ENCODE assay signal across 8 cellular contexts in genomic region chr17:35051579-35052239, GRCh38. TPM values are rescaled to one million over a fixed set of nuclear protein-coding genes. Genes with fewer than 3 reads are reported as not detected.
DNase-seq lines count a peak whose midpoint lies in the region; ATAC-seq, FAIRE-seq and TF ChIP-seq lines count a peak whose summit lies in the region.

No MANE protein-coding gene starts in this region.

- H3K4me3 Mint-ChIP-seq in nephron: no peak overlapping the region

- in situ Hi-C loops in GM12878 (cut with MboI): no loop called here

- intact Hi-C loops in GM12878 (cut with micrococcal nuclease; ENCODE audit: unreplicated experiment): loop anchor here (1.0 kb wide), 2 partner anchors 12 to 38 kb away; partner anchors contain the start of gene RFFL

- peak overlapping the region; percentile 4; the same call in 1 of the 2 replicates for H3K4me3 ChIP-seq in GM12878

- SMC1A ChIA-PET in GM12878 (lab: Charles Lee; ENCODE audit: uncharacterized antibody, unreplicated experiment): interaction anchor here (0.6 to 12.0 kb wide), 9 partner anchors 9 to 38 kb away, joined by 3 to 221 read pairs (median 3); partner anchors contain the start of gene RFFL

- TF ChIP-seq RAD21 in GM12878 (IDR thresholded peaks at IDR 0.05; ENCODE audit: insufficient read depth, low read depth, low read length): no peak

- POLR2A ChIA-PET in GM12878 (lab: Charles Lee): interaction anchor here (0.7 to 1.2 kb wide), 6 partner anchors 10 to 71 kb away, joined by 3 to 9 read pairs (median 4); partner anchors contain the start of gene RFFL

- peaks cover 0 to 1% of the 10 kb centered on the region in 2 experiments; a peak in 1 of 4 replicates for H3K36me3 ChIP-seq in GM12878 (ENCODE audit: control insufficient read depth in 2 of 2, insufficient read depth in 2 of 2, low read length in 1 of 2)

- H3K27ac ChIP-seq in GM12878 (ENCODE audit: control insufficient read depth, insufficient read depth): peak overlapping the region; percentile 93

- under 1% methylated on average over 6 of the region's 6 CpGs for WGBS in GM12878 (ENCODE audit: insufficient coverage, insufficient replicate concordance, low lambda C conversion rate, missing lambda C conversion rate)

- no peaks in the 10 kb centered on the region for H3K27me3 ChIP-seq in GM12878 (replicated peaks in 1 of 2; ENCODE audit: control insufficient read depth in 2 of 2, insufficient read depth in 2 of 2, low read length in 1 of 2)

- H3K4me2 ChIP-seq in GM12878 (ENCODE audit: control insufficient read depth, insufficient read depth): peak overlapping the region; percentile 89

- CTCF ChIA-PET in GM12878 (lab: Yijun Ruan, JAX): interaction anchor here (3.1 kb wide), 1 partner anchor 12 kb away, joined by 23 read pairs; the partner anchor contains the start of gene RFFL

- peaks cover 20% of the 10 kb centered on the region for H3K4me1 Mint-ChIP-seq in nephron

- H3K27me3 Mint-ChIP-seq in nephron (ENCODE audit: low read depth): no peaks in the 10 kb centered on the region

- no TSS peak for BruUV-seq in GM12878 (replicated peaks; lab: Mats Ljungman, UMichigan)

- no peaks in the 10 kb centered on the region for H3K9me3 ChIP-seq in GM12878 (replicated peaks; ENCODE audit: control insufficient read depth, insufficient read depth, low read length)

- TF ChIP-seq CTCF in GM12878 (IDR thresholded peaks at IDR 0.05 in 2 of 3, conservative IDR thresholded peaks at IDR 0.05 in 1 of 3; ENCODE audit: control insufficient read depth in 2 of 3, extremely low read depth in 1 of 3, insufficient read depth in 1 of 3, low read depth in 3 of 3, low read length in 3 of 3) (no peak), nephron (IDR thresholded peaks at IDR 0.05; ENCODE audit: unreplicated experiment in 3 of 3) (no peak), D721Med (IDR thresholded peaks at IDR 0.05; ENCODE audit: insufficient read depth, missing control alignments) (no peak)

- peak overlapping the region; percentile 1 to 73 (median 33) for H3K27ac Mint-ChIP-seq in nephron

- peak; percentile 59 for FAIRE-seq in GM12878 (lab: Jason Lieb, UNC)
- no peak for FAIRE-seq in D721Med (lab: Jason Lieb, UNC)

- H3K79me2 ChIP-seq in GM12878 (ENCODE audit: control insufficient read depth, insufficient read depth, low read length): peaks cover 34% of the 10 kb centered on the region

- TF ChIP-seq POLR2A in GM12878 (IDR thresholded peaks at IDR 0.05; ENCODE audit: low read depth, low read length): no peak

- peak overlapping the region; percentile 63 for H3K9ac ChIP-seq in GM12878 (ENCODE audit: control insufficient read depth, insufficient read depth, low read length)

- no peaks in the 10 kb centered on the region for H4K20me1 ChIP-seq in GM12878 (ENCODE audit: control insufficient read depth, insufficient read depth)

- peaks cover 27% of the 10 kb centered on the region for H3K4me1 ChIP-seq in GM12878 (ENCODE audit: control insufficient read depth, insufficient read depth, low read length)

- no peaks in the 10 kb centered on the region for H3K9me3 Mint-ChIP-seq in nephron

- RAD21 ChIA-PET in GM12878 (lab: Charles Lee; ENCODE audit: unreplicated experiment): interaction anchor here (0.7 to 6.9 kb wide), 8 partner anchors 10 to 67 kb away, joined by 3 to 73 read pairs (median 4); partner anchors contain the start of gene RFFL

- TF ChIP-seq EP300 in GM12878 (IDR thresholded peaks at IDR 0.05; ENCODE audit: borderline replicate concordance in 1 of 2, control insufficient read depth in 1 of 2, low read depth in 2 of 2, low read length in 2 of 2): peak in 1 of 2 experiments; percentile 46; a peak in 1 of 4 replicates

- peak; percentile 76 for ATAC-seq in GM12878

- DNase-seq in EH (ENCODE audit: low read depth) (peak; percentile 19), HT-29 (ENCODE audit: low spot score) (peak; percentile 25), GM12878 (ENCODE audit: low read depth, low spot score) (no peak), D721Med (ENCODE audit: insufficient read length, low spot score) (no peak), NCI-H82 treated with DMSO at 0.1 percent for 48 hours (lab: John Stamatoyannopoulos, UW; ENCODE audit: unreplicated experiment) (no peak), RKO (ENCODE audit: low spot score) (no peak)
- no peak for DNase-seq in stimulated activated CD4-positive, alpha-beta T cell treated with anti-CD3 and anti-CD28 coated beads, Interleukin-2, amount 100 ng/mL, for 48 hours

- peak overlapping the region; percentile 59 for H2AFZ ChIP-seq in GM12878 (ENCODE audit: control insufficient read depth, low read depth, low read length)

- H3K36me3 Mint-ChIP-seq in nephron (ENCODE audit: low read depth): no peaks in the 10 kb centered on the region

TF ChIP-seq in GM12878, 131 proteins besides CTCF, POLR2A, EP300 and RAD21 (continues in another document):
- no peak for TF ChIP-seq MLLT1 (IDR thresholded peaks at IDR 0.05)
- peak; percentile 68 for TF ChIP-seq RELB (IDR thresholded peaks at IDR 0.05; ENCODE audit: low read depth)
- TF ChIP-seq RUNX3 (IDR thresholded peaks at IDR 0.05; ENCODE audit: low read length): peak; percentile 77
- TF ChIP-seq ZBTB4 (CRISPR knock-in tag; IDR thresholded peaks at IDR 0.05): no peak

RNA-seq across cellular contexts. Expression of gene RFFL, which starts 11.8 kb away (rescaled TPM):
- 38.6 and 46.0 TPM in 2 replicates for total RNA-seq in HT-29 (2014; rRNA removed; shearing (Covaris generic))
- 56.2 and 57.8 TPM in 2 replicates for total RNA-seq in GM12878 (2013; cell fraction: nucleolus; rRNA removed)
- total RNA-seq in GM12878 (2014; rRNA removed) (28.6 and 31.4 TPM in 2 replicates), GM12878 (2014; rRNA removed; fragmentation: Illumina TruSeq; extraction: Trizol) (25.4 and 26.1 TPM in 2 replicates), GM12878 (2021) (37.4 and 38.3 TPM in 2 replicates)
- polyA plus RNA-seq in GM12878 (2011; ENCODE audit: low read depth): 10.9 TPM
- polyA plus RNA-seq in GM12878 (2011; rRNA removed) (51.1 and 56.1 TPM in 2 replicates), GM12878 (2014; fragmentation: Illumina TruSeq; extraction: Trizol) (25.3 and 27.0 TPM in 2 replicates), GM12878 (2014; fragmentation: Nextera tagmentation; extraction: Ambion mirVana) (1 to 10 TPM; 4.7 to 6.7 TPM), GM12878 (2014; rRNA removed) (24.5 and 26.4 TPM in 2 replicates), GM12878 (2016; fragmentation: Nextera tagmentation; extraction: Ambion mirVana) (10 to 100 TPM; 26.7 to 31.0 TPM)
- 50.7 and 60.3 TPM in 2 replicates for polyA plus RNA-seq in GM12878 (2011; cell fraction: cytosol; rRNA removed)
- 27.8 and 28.7 TPM in 2 replicates for polyA plus RNA-seq in GM12878 (2011; cell fraction: nucleus; rRNA removed)
- 18.2 and 21.3 TPM in 2 replicates for polyA plus RNA-seq in GM12878 (2012)
- 133 and 190 TPM in 2 replicates for polyA minus RNA-seq in GM12878 (2011; rRNA and poly(A)+ RNA removed)
- polyA minus RNA-seq in GM12878 (2011; cell fraction: cytosol; rRNA and poly(A)+ RNA removed): 39.5 and 49.2 TPM in 2 replicates
- 14.4 and 21.6 TPM in 2 replicates for polyA minus RNA-seq in GM12878 (2011; cell fraction: nucleus; rRNA and poly(A)+ RNA removed)

Comparison
In these comparisons a context has a peak if more than half of its experiments do, and no peak if none do; other contexts are left out.
1. DNase-seq: peak in EH (single experiment) and HT-29 (single experiment); none in GM12878 (single experiment), D721Med (single experiment), NCI-H82 treated with DMSO at 0.1 percent for 48 hours (single experiment), stimulated activated CD4-positive, alpha-beta T cell treated with anti-CD3 and anti-CD28 coated beads, Interleukin-2, amount 100 ng/mL, for 48 hours (0 of 2) and RKO (single experiment).